ENCODE assay signal across 8 cellular contexts in the genomic region with DNA sequence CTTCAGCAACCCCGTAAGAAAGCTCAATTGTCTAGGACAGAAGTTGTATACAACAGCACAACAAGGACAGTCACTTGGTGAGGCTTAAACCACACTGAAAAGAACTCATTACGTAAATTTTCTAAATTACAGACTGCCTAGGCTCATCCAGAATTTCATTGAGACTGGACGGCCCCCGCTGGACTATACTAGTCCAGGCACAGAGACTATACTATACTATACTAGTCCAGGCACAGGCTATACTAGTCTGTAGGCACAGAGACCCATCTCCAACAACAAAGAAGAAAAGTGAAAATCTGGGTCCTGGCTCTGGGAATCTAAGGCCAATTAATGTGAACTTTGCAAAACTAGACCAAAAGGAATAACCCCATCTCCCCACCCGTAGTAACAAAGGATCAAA. TPM values are rescaled to one million over a fixed set of nuclear protein-coding genes. Genes with fewer than 3 reads are reported as not detected.
A peak's percentile ranks its signal among the peaks of the same experiment; 100 is the strongest.
DNase-seq lines count a peak whose midpoint lies in the region; ATAC-seq and TF ChIP-seq lines count a peak whose summit lies in the region.

No MANE protein-coding gene starts in this region.

- peaks cover 24% of the 10 kb centered on the region; the same call in 1 of the 2 replicates for H4K20me1 ChIP-seq in DND-41 (ENCODE audit: insufficient read depth, low read length)

- no peak for TF ChIP-seq EP300 in ovary (IDR thresholded peaks at IDR 0.05)

- H2AFZ ChIP-seq in DND-41 (ENCODE audit: low read depth, low read length), result peak overlapping the region; percentile 90

- no peak for TF ChIP-seq CTCF in DND-41 (IDR thresholded peaks at IDR 0.05; ENCODE audit: borderline replicate concordance, extremely low read depth, low read length, poor library complexity, severe bottlenecking)
- no peak for TF ChIP-seq CTCF in ovary (IDR thresholded peaks at IDR 0.05)

- 19 to 34% (median 28%) methylated on average over 5 of the region's 5 CpGs for WGBS in ovary, 3 donors

- no peak for TF ChIP-seq POLR2A in ovary (IDR thresholded peaks at IDR 0.05)

- H3K79me2 ChIP-seq in DND-41 (ENCODE audit: insufficient read depth, low read length), result peaks cover 61% of the 10 kb centered on the region

- H3K4me1 ChIP-seq in DND-41 (ENCODE audit: insufficient read depth, low read length) (peaks cover 35% of the 10 kb centered on the region), ovary (ENCODE audit: insufficient read depth) (no peaks in the 10 kb centered on the region)

- peak overlapping the region; percentile 87 for H3K27ac ChIP-seq in DND-41 (ENCODE audit: low read length)
- peak overlapping the region; percentile 60 for H3K27ac ChIP-seq in epithelial cell of prostate
- peak overlapping the region in 1 of 2 donors; percentile 40 for H3K27ac ChIP-seq in ovary

- DNase-seq in DND-41 (no peak), OCI-M1 (lab: John Stamatoyannopoulos, UW) (peak; percentile 77), epithelial cell of prostate (ENCODE audit: low read depth, low spot score) (no peak), ovary (no peak), hypothalamus (lab: John Stamatoyannopoulos, UW) (no peak), posterior cingulate gyrus (no peak), NCI-H2029 treated with DMSO at 0.1 percent for 48 hours (lab: John Stamatoyannopoulos, UW) (no peak)

- intact Hi-C loops in ovary (cut with DNase I), result no loop called here
- intact Hi-C loops in posterior cingulate gyrus (cut with DNase I), result loop anchor here (10.0 kb wide), 1 partner anchor 223 kb away; no protein-coding TSS in a partner anchor

- no peak for ATAC-seq in DND-41 (ENCODE audit: insufficient read depth, low read depth)
- no peak for ATAC-seq in HG03175 (IDR thresholded peaks at IDR 0.05; ENCODE audit: unreplicated experiment)

- H3K27me3 ChIP-seq in DND-41 (ENCODE audit: insufficient read depth, low read length, poor library complexity), result no peaks in the 10 kb centered on the region
- H3K27me3 ChIP-seq in ovary, result no peaks in the 10 kb centered on the region

- H3K9ac ChIP-seq in DND-41 (ENCODE audit: low read depth, low read length), result peak overlapping the region; percentile 81

- peaks cover 26% of the 10 kb centered on the region for H3K36me3 ChIP-seq in DND-41 (ENCODE audit: insufficient read depth, low read length)
- H3K36me3 ChIP-seq in ovary, result no peaks in the 10 kb centered on the region

- H3K4me3 ChIP-seq in DND-41 (ENCODE audit: low read depth in 1 of 2, low read length in 2 of 2), result peak overlapping the region; percentile 91
- H3K4me3 ChIP-seq in ovary, result peak overlapping the region; percentile 37

- peak overlapping the region; percentile 100 for H3K4me2 ChIP-seq in DND-41 (ENCODE audit: insufficient read depth, low read length)

- H3K9me3 ChIP-seq in DND-41 (ENCODE audit: insufficient read depth, low read length, severe bottlenecking) (no peaks in the 10 kb centered on the region), ovary (no peaks in the 10 kb centered on the region)

RNA-seq across cellular contexts. Expression of a gene that starts 0.7 kb away (rescaled TPM):
- total RNA-seq in ovary, result 10 to 100 TPM in 4 of 7 donors, 1 to 10 TPM in 3; 3.9 to 15.1 (median 11.5) TPM
- polyA plus RNA-seq in ovary, result 1 to 10 TPM; 5.2 to 8.7 TPM

RNA-seq across cellular contexts. Expression of a gene that starts 38.8 kb away (rescaled TPM):
- 1 to 10 TPM; 3.4 to 7.9 (median 4.5) TPM for total RNA-seq in ovary
- polyA plus RNA-seq in ovary, result 1 to 10 TPM; 2.6 to 3.3 TPM

RNA-seq across cellular contexts. Expression of a gene that starts 51.7 kb away (rescaled TPM):
- total RNA-seq in ovary, result not detected
- polyA plus RNA-seq in ovary, result not detected
